11 cellular contexts compared by ENCODE assay signal in genomic region chr1:167669209-167670139, GRCh38. TPM values are rescaled to one million over a fixed set of nuclear protein-coding genes. Genes with fewer than 3 reads are reported as not detected.
DNase-seq lines count a peak whose midpoint lies in the region; ATAC-seq, FAIRE-seq and TF ChIP-seq lines count a peak whose summit lies in the region.
"Had no signal": no experiment of that assay in that cellular context is flagged by ENCODE, and none has a peak within 500 bp of the region (broad histone marks: within the 10 kb centered on the region; RNA-seq: fewer than 3 reads in every experiment).

No MANE protein-coding gene starts in this region.

- H4K5ac ChIP-seq in H1 (ENCODE audit: insufficient read length, low read depth, low read length): no peak overlapping the region

- no TSS peak for BruUV-seq in HepG2 (replicated peaks; lab: Mats Ljungman, UMichigan)

- FAIRE-seq in H1 (lab: Jason Lieb, UNC) (no peak), HepG2 (lab: Jason Lieb, UNC) (no peak)
- FAIRE-seq: HTR-8/SVneo had no signal

- H3K79me2 ChIP-seq in H1 (ENCODE audit: control insufficient read depth in 1 of 2, insufficient read depth in 2 of 2, low read length in 2 of 2) (no peaks in the 10 kb centered on the region), HepG2 (ENCODE audit: insufficient read depth, low read length) (no peaks in the 10 kb centered on the region)
- H3K79me2 ChIP-seq: parathyroid adenoma had no signal

- H3K4me3 Mint-ChIP-seq in CD8-positive, alpha-beta memory T cell: no peak overlapping the region

- no peaks in the 10 kb centered on the region; the same call in 1 of the 2 replicates for H3K23me2 ChIP-seq in H1 (ENCODE audit: low read depth, low read length)

- no peaks in the 10 kb centered on the region for H3K9me3 Mint-ChIP-seq in CD8-positive, alpha-beta memory T cell

- 0 out of 2 replicates have a peak overlapping the region, but pooled peaks have one; percentile 54 for H2BK15ac ChIP-seq in H1 (ENCODE audit: low read length)

- H3K56ac ChIP-seq in H1 (replicated peaks; ENCODE audit: insufficient read length, low read depth, low read length): no peak overlapping the region

- no peak overlapping the region for H3K23ac ChIP-seq in H1 (ENCODE audit: insufficient read length)

- H3K27me3 ChIP-seq in CD8-positive, alpha-beta memory T cell (ENCODE audit: insufficient read depth, low read length, poor library complexity, severe bottlenecking): no peaks in the 10 kb centered on the region
- H3K27me3 ChIP-seq in H1 (replicated peaks in 1 of 4; ENCODE audit: control insufficient read depth in 3 of 4, extremely low read depth in 1 of 4, insufficient read depth in 3 of 4, low read length in 3 of 4) (no peaks in the 10 kb centered on the region), HepG2 (ENCODE audit: control insufficient read depth in 1 of 2, insufficient read depth in 2 of 2, low read length in 2 of 2) (0 out of 5 replicates have a peak, but pooled peaks cover 0 to 3% of the 10 kb centered on the region in 2 experiments)

- peaks cover 75% of the 10 kb centered on the region for H3K4me1 ChIP-seq in CD8-positive, alpha-beta memory T cell (ENCODE audit: insufficient read depth, low read length)
- peaks cover 0 to 4% (median 0%) of the 10 kb centered on the region in 4 experiments; a peak in 1 of 7 replicates for H3K4me1 ChIP-seq in H1 (replicated peaks in 1 of 4; ENCODE audit: control insufficient read depth in 3 of 4, insufficient read depth in 4 of 4, low read length in 3 of 4)
- H3K4me1 ChIP-seq in HepG2 (ENCODE audit: insufficient read depth, low read length): no peaks in the 10 kb centered on the region
- H3K4me1 ChIP-seq: parathyroid adenoma had no signal

- peaks cover 0 to 88% (median 17%) of the 10 kb centered on the region in 3 donors for H3K36me3 Mint-ChIP-seq in CD8-positive, alpha-beta memory T cell

- no peak for TF ChIP-seq POLR2A in H1 (IDR thresholded peaks at IDR 0.05; ENCODE audit: control extremely low read depth in 1 of 2, low read depth in 2 of 2, low read length in 2 of 2)
- TF ChIP-seq POLR2A in HepG2 (IDR thresholded peaks at IDR 0.05; ENCODE audit: insufficient read depth in 1 of 2, low read depth in 2 of 2, low read length in 2 of 2): no peak

- H4K91ac ChIP-seq in H1 (replicated peaks; ENCODE audit: insufficient read length, low read length): no peak overlapping the region

- H3K18ac ChIP-seq in H1 (ENCODE audit: extremely low read depth, low read length): no peak overlapping the region

- intact Hi-C loops in HepG2 (cut with micrococcal nuclease; ENCODE audit: unreplicated experiment): no loop called here

- TF ChIP-seq EP300 in H1 (IDR thresholded peaks at IDR 0.05; ENCODE audit: borderline replicate concordance in 1 of 2, low read depth in 2 of 2, low read length in 2 of 2) (no peak), HepG2 (IDR thresholded peaks at IDR 0.05; ENCODE audit: low read depth in 2 of 2, low read length in 2 of 2) (no peak), HepG2 (CRISPR knock-in tag; IDR thresholded peaks at IDR 0.05; ENCODE audit: borderline replicate concordance) (no peak)

- H3K36me3 ChIP-seq in CD8-positive, alpha-beta memory T cell (ENCODE audit: insufficient read depth, low read length): peaks cover 18% of the 10 kb centered on the region
- no peaks in the 10 kb centered on the region for H3K36me3 ChIP-seq in H1 (ENCODE audit: control insufficient read depth in 2 of 4, insufficient read depth in 4 of 4, low read length in 3 of 4)
- no peaks in the 10 kb centered on the region for H3K36me3 ChIP-seq in HepG2 (replicated peaks in 1 of 2; ENCODE audit: control insufficient read depth in 1 of 2, insufficient read depth in 2 of 2, low read length in 2 of 2)

- H3K9ac ChIP-seq in H1 (replicated peaks in 1 of 4; ENCODE audit: extremely low read depth in 1 of 4, low read depth in 3 of 4, low read length in 3 of 4): no peak overlapping the region
- no peak overlapping the region for H3K9ac ChIP-seq in HepG2 (ENCODE audit: insufficient read depth, low read depth, low read length)
- H3K9ac ChIP-seq: parathyroid adenoma had no signal

- ATAC-seq in GM19372 (IDR thresholded peaks at IDR 0.05; ENCODE audit: low read depth, unreplicated experiment): peak; percentile 55
- peak; percentile 42 for ATAC-seq in HG03196 (IDR thresholded peaks at IDR 0.05; ENCODE audit: unreplicated experiment)
- ATAC-seq in HepG2: no peak
- ATAC-seq: activated naive CD4-positive, alpha-beta T cell treated with anti-CD3 and anti-CD28 coated beads, Interleukin-2, amount 50 U/mL, for 72 hours had no signal

- H2BK120ac ChIP-seq in H1 (replicated peaks; ENCODE audit: low read depth, low read length): no peak overlapping the region

- no peak overlapping the region for H4K8ac ChIP-seq in H1 (ENCODE audit: extremely low read depth, insufficient read depth, low read length)

- no peak overlapping the region for H2BK20ac ChIP-seq in H1 (ENCODE audit: low read length)

- POLR2A ChIA-PET in CD8-positive, alpha-beta memory T cell (lab: Charles Lee): interaction anchor here (0.7 to 0.8 kb wide), 2 partner anchors 15 to 36 kb away, joined by 4 read pairs; no protein-coding TSS in a partner anchor
- POLR2A ChIA-PET in H1 (lab: Charles Lee; ENCODE audit: partially characterized antibody) (no interaction called here), HepG2 (lab: Yijun Ruan, JAX) (no interaction called here)

- H2BK5ac ChIP-seq in H1 (ENCODE audit: low read depth, low read length): no peak overlapping the region

- no peak for TF ChIP-seq RAD21 in H1 (IDR thresholded peaks at IDR 0.05 in 1 of 2, conservative IDR thresholded peaks at IDR 0.05 in 1 of 2; ENCODE audit: low read depth in 2 of 2, low read length in 2 of 2)
- no peak for TF ChIP-seq RAD21 in HepG2 (CRISPR knock-in tag; IDR thresholded peaks at IDR 0.05)

- no peaks in the 10 kb centered on the region for H3K9me3 ChIP-seq in CD8-positive, alpha-beta memory T cell (ENCODE audit: low read length)
- H3K9me3 ChIP-seq in H1 (ENCODE audit: insufficient read depth in 2 of 2, low read depth in 1 of 2, low read length in 1 of 2): no peaks in the 10 kb centered on the region
- no peaks in the 10 kb centered on the region for H3K9me3 ChIP-seq in HepG2 (ENCODE audit: low read length)

- no peak overlapping the region for H3K4ac ChIP-seq in H1 (replicated peaks; ENCODE audit: insufficient read length, low read depth, low read length)

- H2BK12ac ChIP-seq in H1 (ENCODE audit: low read depth, low read length): no peak overlapping the region

- CTCF ChIA-PET in CD8-positive, alpha-beta memory T cell (lab: Charles Lee): interaction anchor here (1.1 to 2.1 kb wide), 3 partner anchors 11 to 18 kb away, joined by 3 to 7 read pairs (median 4); no protein-coding TSS in a partner anchor
- CTCF ChIA-PET in H1 (lab: Charles Lee; ENCODE audit: partially characterized antibody) (interaction anchor here (0.9 to 2.8 kb wide), 8 partner anchors 18 to 402 kb away, joined by 3 to 13 read pairs (median 4); no protein-coding TSS in a partner anchor), HepG2 (lab: Yijun Ruan, JAX; ENCODE audit: low intra/inter-chr PET ratio, low total read pairs) (no interaction called here)

- H3K4me2 ChIP-seq in H1 (ENCODE audit: insufficient read depth in 1 of 2, low read depth in 2 of 2, low read length in 2 of 2): no peak overlapping the region
- no peak overlapping the region for H3K4me2 ChIP-seq in HepG2 (ENCODE audit: low read depth, low read length)

- no peak overlapping the region for H3K4me3 ChIP-seq in CD8-positive, alpha-beta memory T cell (ENCODE audit: low read length)
- H3K4me3 ChIP-seq in H1 (ENCODE audit: extremely low read depth in 1 of 4, insufficient read depth in 2 of 4, low read depth in 3 of 4, low read length in 4 of 4): no peak overlapping the region
- H3K4me3 ChIP-seq in HepG2 (replicated peaks in 1 of 3; ENCODE audit: insufficient read depth in 1 of 3, low read depth in 2 of 3, low read length in 3 of 3): no peak overlapping the region

- no peaks in the 10 kb centered on the region for H4K20me1 ChIP-seq in H1 (replicated peaks in 1 of 2; ENCODE audit: control insufficient read depth in 1 of 2, insufficient read depth in 2 of 2, low read length in 2 of 2)
- no peaks in the 10 kb centered on the region for H4K20me1 ChIP-seq in HepG2 (ENCODE audit: insufficient read depth, low read length)

- no peak for DNase-seq in CD8-positive, alpha-beta memory T cell
- DNase-seq in H1 (ENCODE audit: low read depth in 1 of 2, low spot score in 2 of 2): no peak
- no peak for DNase-seq in NCI-H2081 treated with DMSO at 0.1 percent for 48 hours (lab: John Stamatoyannopoulos, UW)
- no peak for DNase-seq in HepG2 (ENCODE audit: low spot score)
- DNase-seq in T1000 (lab: John Stamatoyannopoulos, UW): no peak
- DNase-seq in RPMI8226: no peak

- H3K79me1 ChIP-seq in H1 (ENCODE audit: low read depth, low read length): no peaks in the 10 kb centered on the region

- no peak overlapping the region for H3K14ac ChIP-seq in H1 (ENCODE audit: insufficient read length)

- peak overlapping the region; percentile 14 to 96 (median 76) for H3K27ac Mint-ChIP-seq in CD8-positive, alpha-beta memory T cell

- H2AFZ ChIP-seq in H1 (ENCODE audit: low read length): no peak overlapping the region
- H2AFZ ChIP-seq in HepG2 (ENCODE audit: low read length): no peak overlapping the region
- H2AFZ ChIP-seq: parathyroid adenoma had no signal

- peak in 1 of 3 experiments; percentile 2; a peak in 1 of 4 replicates for TF ChIP-seq CTCF in H1 (IDR thresholded peaks at IDR 0.05; ENCODE audit: control extremely low read depth in 1 of 3, insufficient read depth in 1 of 3, low read depth in 1 of 3, low read length in 3 of 3)
- TF ChIP-seq CTCF in HepG2 (CRISPR knock-in tag; IDR thresholded peaks at IDR 0.05): no peak

- no peaks in the 10 kb centered on the region for H3K27me3 Mint-ChIP-seq in CD8-positive, alpha-beta memory T cell

- no peak overlapping the region for H3K27ac ChIP-seq in CD8-positive, alpha-beta memory T cell (ENCODE audit: low read depth, low read length)
- no peak overlapping the region for H3K27ac ChIP-seq in H1 (ENCODE audit: low read depth, low read length)
- no peak overlapping the region for H3K27ac ChIP-seq in HepG2 (ENCODE audit: extremely low read length, insufficient read depth, low read length)
- H3K27ac ChIP-seq: parathyroid adenoma had no signal

- in situ Hi-C loops in HepG2 (cut with HindIII; ENCODE audit: extremely low pct_ligation_motif_present, low pct_unique_long_range_greater_than_20kb): no loop called here

- no peak overlapping the region for H2AK5ac ChIP-seq in H1 (ENCODE audit: low read depth, low read length)

- WGBS in H1 (ENCODE audit: extremely low coverage in 1 of 2, insufficient coverage in 1 of 2, insufficient read length in 1 of 2, insufficient replicate concordance in 2 of 2, low coverage in 1 of 2, low lambda C conversion rate in 2 of 2, missing lambda C conversion rate in 1 of 2), 2 experiments: 87% methylated on average over 6 of the region's 6 CpGs; no CpG with 5 or more reads in 1 of the 2 experiments
- 59% methylated on average over 4 of the region's 6 CpGs for WGBS in HepG2 (ENCODE audit: low lambda C conversion rate)

- peaks cover 86 to 99% (median 98%) of the 10 kb centered on the region in 3 donors for H3K4me1 Mint-ChIP-seq in CD8-positive, alpha-beta memory T cell

RNA-seq across cellular contexts. Expression of gene RCSD1, which starts 39.4 kb away (rescaled TPM):
- 10 to 100 TPM; 45.9 to 47.9 TPM for total RNA-seq in CD8-positive, alpha-beta memory T cell
- 171 TPM for polyA plus RNA-seq in CD8-positive, alpha-beta memory T cell
- total RNA-seq in H1 (2021; fragmentation: NEBNext Ultra II Directional; extraction: Animal tissue kit (Norgen Biotek cat#: 25700)): 0.69 and 0.98 TPM in 2 replicates
- polyA plus RNA-seq in H1 (2011; rRNA removed): 0.35 and 0.47 TPM in 2 replicates
- 0.69 TPM for polyA plus RNA-seq in H1 (2011; cell fraction: cytosol; rRNA removed)
- 0.27 TPM for polyA plus RNA-seq in H1 (2011; cell fraction: nucleus; rRNA removed)
- polyA plus RNA-seq in H1 (2012, experiment 1 of 2): 0.46 to 0.58 TPM (median 0.53 TPM) in 4 replicates
- polyA plus RNA-seq in H1 (2012, experiment 2 of 2): 0.13 TPM
- polyA plus RNA-seq in H1 (2013, experiment 1 of 2): 0.22 TPM
- polyA plus RNA-seq in H1 (2013, experiment 2 of 2): 0.24 TPM
- 0.60 and 0.73 TPM in 2 replicates for polyA minus RNA-seq in H1 (2011; rRNA and poly(A)+ RNA removed)
- 0.37 TPM for polyA minus RNA-seq in H1 (2011; cell fraction: cytosol; rRNA and poly(A)+ RNA removed)
- polyA minus RNA-seq in H1 (2011; cell fraction: nucleus; rRNA and poly(A)+ RNA removed): not detected
- total RNA-seq in HepG2 (2016; rRNA removed; fragmentation: Illumina TruSeq; extraction: Trizol): not detected in 2 replicates
- not detected in 2 replicates for total RNA-seq in HepG2 (2016; cell fraction: cytosol; rRNA removed; fragmentation: Illumina TruSeq; extraction: Trizol; ENCODE audit: low read depth)
- not detected in 2 replicates for total RNA-seq in HepG2 (2016; cell fraction: insoluble cytoplasmic fraction; rRNA removed; fragmentation: Illumina TruSeq; extraction: Trizol)
- not detected in 2 replicates for total RNA-seq in HepG2 (2016; cell fraction: membrane; rRNA removed; fragmentation: Illumina TruSeq; extraction: Trizol)
- not detected in 2 replicates for total RNA-seq in HepG2 (2016; cell fraction: nucleus; rRNA removed; fragmentation: Illumina TruSeq; extraction: Trizol)
- not detected in 2 replicates for polyA plus RNA-seq in HepG2 (2011; rRNA removed)
- not detected in 2 replicates for polyA plus RNA-seq in HepG2 (2011; cell fraction: cytosol; rRNA removed)
- polyA plus RNA-seq in HepG2 (2011; cell fraction: nucleus; rRNA removed): not detected in 2 replicates
- polyA plus RNA-seq in HepG2 (2012): not detected in 2 replicates
- polyA plus RNA-seq in HepG2 (2016; cell fraction: cytosol; fragmentation: Illumina TruSeq; extraction: Trizol; ENCODE audit: low read depth): not detected in 2 replicates
- polyA plus RNA-seq in HepG2 (2016; cell fraction: insoluble cytoplasmic fraction; fragmentation: Illumina TruSeq; extraction: Trizol; ENCODE audit: low read depth): not detected in 2 replicates
- polyA plus RNA-seq in HepG2 (2016; cell fraction: membrane; fragmentation: Illumina TruSeq; extraction: Trizol; ENCODE audit: low read depth): not detected in 2 replicates
- polyA plus RNA-seq in HepG2 (2016; cell fraction: nucleus; fragmentation: Illumina TruSeq; extraction: Trizol; ENCODE audit: insufficient read depth, low read depth): not detected in 2 replicates
- 0.26 and 0.32 TPM in 2 replicates for polyA minus RNA-seq in HepG2 (2011; rRNA and poly(A)+ RNA removed; ENCODE audit: low replicate concordance)
- not detected in 2 replicates for polyA minus RNA-seq in HepG2 (2011; cell fraction: cytosol; rRNA and poly(A)+ RNA removed)
- not detected in 2 replicates for polyA minus RNA-seq in HepG2 (2011; cell fraction: nucleus; rRNA and poly(A)+ RNA removed)

RNA-seq across cellular contexts. Expression of gene MPZL1, which starts 52.3 kb away (rescaled TPM):
- 10 to 100 TPM; 15.6 to 17.9 TPM for total RNA-seq in CD8-positive, alpha-beta memory T cell
- polyA plus RNA-seq in CD8-positive, alpha-beta memory T cell: 8.2 TPM
- total RNA-seq in H1 (2021; fragmentation: NEBNext Ultra II Directional; extraction: Animal tissue kit (Norgen Biotek cat#: 25700)): 120 and 128 TPM in 2 replicates
- 31.1 and 37.8 TPM in 2 replicates for polyA plus RNA-seq in H1 (2011; rRNA removed)
- 36.1 TPM for polyA plus RNA-seq in H1 (2011; cell fraction: cytosol; rRNA removed)
- 25.1 TPM for polyA plus RNA-seq in H1 (2011; cell fraction: nucleus; rRNA removed)
- polyA plus RNA-seq in H1 (2012, experiment 1 of 2): 38.9 to 72.5 TPM (median 40.5 TPM) in 4 replicates
- 14.1 TPM for polyA plus RNA-seq in H1 (2012, experiment 2 of 2)
- 65.8 TPM for polyA plus RNA-seq in H1 (2013, experiment 1 of 2)
- 82.6 TPM for polyA plus RNA-seq in H1 (2013, experiment 2 of 2)
- 61.1 and 88.5 TPM in 2 replicates for polyA minus RNA-seq in H1 (2011; rRNA and poly(A)+ RNA removed)
- 51.2 TPM for polyA minus RNA-seq in H1 (2011; cell fraction: cytosol; rRNA and poly(A)+ RNA removed)
- polyA minus RNA-seq in H1 (2011; cell fraction: nucleus; rRNA and poly(A)+ RNA removed): 52.0 TPM
- 43.9 and 68.7 TPM in 2 replicates for total RNA-seq in HepG2 (2016; rRNA removed; fragmentation: Illumina TruSeq; extraction: Trizol)
- 32.2 and 32.5 TPM in 2 replicates for total RNA-seq in HepG2 (2016; cell fraction: cytosol; rRNA removed; fragmentation: Illumina TruSeq; extraction: Trizol; ENCODE audit: low read depth)
- 37.7 and 65.7 TPM in 2 replicates for total RNA-seq in HepG2 (2016; cell fraction: insoluble cytoplasmic fraction; rRNA removed; fragmentation: Illumina TruSeq; extraction: Trizol)
- total RNA-seq in HepG2 (2016; cell fraction: membrane; rRNA removed; fragmentation: Illumina TruSeq; extraction: Trizol): 33.4 and 37.7 TPM in 2 replicates
- 62.3 and 75.4 TPM in 2 replicates for total RNA-seq in HepG2 (2016; cell fraction: nucleus; rRNA removed; fragmentation: Illumina TruSeq; extraction: Trizol)
- polyA plus RNA-seq in HepG2 (2011; rRNA removed): 38.0 and 40.1 TPM in 2 replicates
- 16.8 and 31.1 TPM in 2 replicates for polyA plus RNA-seq in HepG2 (2011; cell fraction: cytosol; rRNA removed)
- 16.0 and 18.0 TPM in 2 replicates for polyA plus RNA-seq in HepG2 (2011; cell fraction: nucleus; rRNA removed)
- 41.2 and 46.3 TPM in 2 replicates for polyA plus RNA-seq in HepG2 (2012)
- 9.7 and 14.9 TPM in 2 replicates for polyA plus RNA-seq in HepG2 (2016; cell fraction: cytosol; fragmentation: Illumina TruSeq; extraction: Trizol; ENCODE audit: low read depth)
- polyA plus RNA-seq in HepG2 (2016; cell fraction: insoluble cytoplasmic fraction; fragmentation: Illumina TruSeq; extraction: Trizol; ENCODE audit: low read depth): 43.0 and 47.2 TPM in 2 replicates
- 21.1 and 21.8 TPM in 2 replicates for polyA plus RNA-seq in HepG2 (2016; cell fraction: membrane; fragmentation: Illumina TruSeq; extraction: Trizol; ENCODE audit: low read depth)
- 99.6 and 104 TPM in 2 replicates for polyA plus RNA-seq in HepG2 (2016; cell fraction: nucleus; fragmentation: Illumina TruSeq; extraction: Trizol; ENCODE audit: insufficient read depth, low read depth)
- polyA minus RNA-seq in HepG2 (2011; rRNA and poly(A)+ RNA removed; ENCODE audit: low replicate concordance): 23.5 and 65.7 TPM in 2 replicates
- 37.6 and 52.6 TPM in 2 replicates for polyA minus RNA-seq in HepG2 (2011; cell fraction: cytosol; rRNA and poly(A)+ RNA removed)
- 26.1 and 36.4 TPM in 2 replicates for polyA minus RNA-seq in HepG2 (2011; cell fraction: nucleus; rRNA and poly(A)+ RNA removed)

Comparison
In these comparisons a context has a peak if more than half of its experiments do, and no peak if none do; other contexts are left out.
1. RNA of gene RCSD1, which starts 39.4 kb away (total RNA-seq): 45.9 to 47.9 TPM in CD8-positive, alpha-beta memory T cell; 0.69 to 0.98 TPM in H1 and not detected in HepG2; every median in the first group is over 10 times any median in the second.